In the genomic region with DNA sequence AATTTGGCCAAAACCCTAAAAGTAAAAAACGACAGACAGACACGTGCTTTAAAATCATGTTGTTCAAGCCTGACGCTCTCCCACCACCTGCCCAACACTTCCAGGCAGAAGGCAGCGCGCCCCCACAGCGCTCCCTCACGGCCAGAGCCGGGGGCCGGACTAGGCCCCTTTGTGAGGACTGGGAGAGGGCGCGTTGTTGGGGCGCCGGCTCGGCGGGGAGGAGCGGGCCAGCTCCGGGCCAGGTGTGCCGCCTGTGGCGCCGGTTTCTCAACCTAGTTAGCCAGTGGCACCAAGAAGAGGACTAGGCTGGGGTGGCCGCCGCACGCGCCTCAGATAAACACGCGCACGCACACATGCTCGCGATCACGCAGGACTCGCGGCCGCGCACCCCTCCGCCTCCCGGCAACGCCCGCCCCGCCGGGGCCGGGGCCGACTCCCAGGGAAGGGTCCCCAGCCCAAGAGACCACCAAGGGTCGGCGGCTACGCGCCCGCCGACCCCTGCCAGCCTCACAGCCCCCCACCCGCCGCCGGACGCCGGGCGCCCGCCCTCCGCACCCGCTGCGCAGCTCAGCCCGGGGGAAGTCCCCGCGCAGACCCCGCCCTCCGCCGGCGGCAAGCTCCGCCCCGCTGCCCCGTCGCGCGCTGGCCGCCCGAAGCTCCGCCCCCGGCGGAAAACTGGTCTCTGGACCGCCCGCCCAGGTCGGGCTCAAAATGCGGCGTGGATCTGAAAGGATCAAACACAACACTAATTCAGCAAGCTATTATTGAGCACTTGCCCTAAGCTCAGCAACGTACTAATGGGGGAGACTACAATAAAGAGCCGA, we compare ENCODE assay signal across 1 cellular context.
A peak's percentile ranks its signal among the peaks of the same experiment; 100 is the strongest.
TF ChIP-seq lines count a peak whose summit lies in the region.

A gene (minus strand): TSS at position 584 of the 824 bp plus-strand sequence.

TF ChIP-seq in HepG2, 621 proteins besides CTCF, POLR2A, EP300 and RAD21 (continued from another document and continues in another):
- TF ChIP-seq, protein P1, sequence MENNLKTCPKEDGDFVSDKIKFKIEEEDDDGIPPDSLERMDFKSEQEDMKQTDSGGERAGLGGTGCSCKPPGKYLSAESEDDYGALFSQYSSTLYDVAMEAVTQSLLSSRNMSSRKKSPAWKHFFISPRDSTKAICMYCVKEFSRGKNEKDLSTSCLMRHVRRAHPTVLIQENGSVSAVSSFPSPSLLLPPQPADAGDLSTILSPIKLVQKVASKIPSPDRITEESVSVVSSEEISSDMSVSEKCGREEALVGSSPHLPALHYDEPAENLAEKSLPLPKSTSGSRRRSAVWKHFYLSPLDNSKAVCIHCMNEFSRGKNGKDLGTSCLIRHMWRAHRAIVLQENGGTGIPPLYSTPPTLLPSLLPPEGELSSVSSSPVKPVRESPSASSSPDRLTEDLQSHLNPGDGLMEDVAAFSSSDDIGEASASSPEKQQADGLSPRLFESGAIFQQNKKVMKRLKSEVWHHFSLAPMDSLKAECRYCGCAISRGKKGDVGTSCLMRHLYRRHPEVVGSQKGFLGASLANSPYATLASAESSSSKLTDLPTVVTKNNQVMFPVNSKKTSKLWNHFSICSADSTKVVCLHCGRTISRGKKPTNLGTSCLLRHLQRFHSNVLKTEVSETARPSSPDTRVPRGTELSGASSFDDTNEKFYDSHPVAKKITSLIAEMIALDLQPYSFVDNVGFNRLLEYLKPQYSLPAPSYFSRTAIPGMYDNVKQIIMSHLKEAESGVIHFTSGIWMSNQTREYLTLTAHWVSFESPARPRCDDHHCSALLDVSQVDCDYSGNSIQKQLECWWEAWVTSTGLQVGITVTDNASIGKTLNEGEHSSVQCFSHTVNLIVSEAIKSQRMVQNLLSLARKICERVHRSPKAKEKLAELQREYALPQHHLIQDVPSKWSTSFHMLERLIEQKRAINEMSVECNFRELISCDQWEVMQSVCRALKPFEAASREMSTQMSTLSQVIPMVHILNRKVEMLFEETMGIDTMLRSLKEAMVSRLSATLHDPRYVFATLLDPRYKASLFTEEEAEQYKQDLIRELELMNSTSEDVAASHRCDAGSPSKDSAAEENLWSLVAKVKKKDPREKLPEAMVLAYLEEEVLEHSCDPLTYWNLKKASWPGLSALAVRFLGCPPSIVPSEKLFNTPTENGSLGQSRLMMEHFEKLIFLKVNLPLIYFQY (CRISPR knock-in tag; IDR thresholded peaks at IDR 0.05; ENCODE audit: borderline replicate concordance) = 0 out of 2 replicates have a peak, but pooled peaks have one; percentile 29
- TF ChIP-seq PCBP1 (IDR thresholded peaks at IDR 0.05; ENCODE audit: borderline replicate concordance, low read depth, low read length) (no peak), SP5 (CRISPR knock-in tag; IDR thresholded peaks at IDR 0.05; ENCODE audit: borderline replicate concordance, low read depth) (peak; percentile 23; the same call in 1 of the 2 replicates), EHMT2 (IDR thresholded peaks at IDR 0.05; ENCODE audit: borderline replicate concordance, low read depth, low read length) (no peak), ZNF577 (CRISPR knock-in tag; IDR thresholded peaks at IDR 0.05; ENCODE audit: borderline replicate concordance, low read depth) (no peak), IRF2 (CRISPR knock-in tag; IDR thresholded peaks at IDR 0.05) (peak; percentile 57; the same call in 1 of the 2 replicates), CBX5 (CRISPR knock-in tag; IDR thresholded peaks at IDR 0.05; ENCODE audit: borderline replicate concordance) (0 out of 2 replicates have a peak, but pooled peaks have one; percentile 42), MYC (CRISPR knock-in tag; IDR thresholded peaks at IDR 0.05; ENCODE audit: borderline replicate concordance) (peak; percentile 86; the same call in 1 of the 2 replicates), FOSL2 (CRISPR knock-in tag; IDR thresholded peaks at IDR 0.05) (peak; percentile 44), HOXA3 (CRISPR knock-in tag; IDR thresholded peaks at IDR 0.05) (peak; percentile 71; the same call in 1 of the 2 replicates), RARG (CRISPR knock-in tag; IDR thresholded peaks at IDR 0.05; ENCODE audit: low read depth) (no peak), ZNF552 (CRISPR knock-in tag; IDR thresholded peaks at IDR 0.05; ENCODE audit: borderline replicate concordance) (no peak), NPAS2 (CRISPR knock-in tag; IDR thresholded peaks at IDR 0.05; ENCODE audit: borderline replicate concordance) (no peak), CC2D1A (CRISPR knock-in tag; IDR thresholded peaks at IDR 0.05) (no peak), ZNF383 (CRISPR knock-in tag; IDR thresholded peaks at IDR 0.05; ENCODE audit: borderline replicate concordance) (0 out of 2 replicates have a peak, but pooled peaks have one; percentile 53), SNAPC2 (CRISPR knock-in tag; IDR thresholded peaks at IDR 0.05) (no peak), MBNL3 (CRISPR knock-in tag; conservative IDR thresholded peaks at IDR 0.05) (no peak), ZNF776 (CRISPR knock-in tag; IDR thresholded peaks at IDR 0.05) (0 out of 2 replicates have a peak, but pooled peaks have one; percentile 39), EEA1 (CRISPR knock-in tag; IDR thresholded peaks at IDR 0.05; ENCODE audit: borderline replicate concordance) (no peak), EZH2 (conservative IDR thresholded peaks at IDR 0.05; ENCODE audit: low read depth, low read length) (no peak), NR2C2 (CRISPR knock-in tag; IDR thresholded peaks at IDR 0.05; ENCODE audit: borderline replicate concordance) (no peak), STAT5B (CRISPR knock-in tag; IDR thresholded peaks at IDR 0.05) (0 out of 2 replicates have a peak, but pooled peaks have one; percentile 2), ZNF124 (CRISPR knock-in tag; IDR thresholded peaks at IDR 0.05) (no peak), KLF6 (CRISPR knock-in tag; IDR thresholded peaks at IDR 0.05) (peak; percentile 63; the same call in 1 of the 2 replicates), ZNF546 (CRISPR knock-in tag; conservative IDR thresholded peaks at IDR 0.05) (no peak), ZNF17 (CRISPR knock-in tag; IDR thresholded peaks at IDR 0.05) (no peak), ZNF816 (CRISPR knock-in tag; IDR thresholded peaks at IDR 0.05; ENCODE audit: borderline replicate concordance) (no peak), CENPX (CRISPR knock-in tag; IDR thresholded peaks at IDR 0.05) (no peak), IRX3 (CRISPR knock-in tag; IDR thresholded peaks at IDR 0.05; ENCODE audit: borderline replicate concordance, low read depth) (no peak; the same call in 1 of the 2 replicates), ZNF337 (CRISPR knock-in tag; IDR thresholded peaks at IDR 0.05; ENCODE audit: borderline replicate concordance, low read depth) (no peak), SRF (IDR thresholded peaks at IDR 0.05; ENCODE audit: low read depth, low read length) (no peak), HMG20B (CRISPR knock-in tag; conservative IDR thresholded peaks at IDR 0.05) (no peak), ZNF737 (CRISPR knock-in tag; IDR thresholded peaks at IDR 0.05; ENCODE audit: borderline replicate concordance) (no peak), MATR3 (CRISPR knock-in tag; IDR thresholded peaks at IDR 0.05) (no peak), ZNF101 (CRISPR knock-in tag; IDR thresholded peaks at IDR 0.05; ENCODE audit: borderline replicate concordance, low read depth) (no peak)
- TF ChIP-seq, protein P2, sequence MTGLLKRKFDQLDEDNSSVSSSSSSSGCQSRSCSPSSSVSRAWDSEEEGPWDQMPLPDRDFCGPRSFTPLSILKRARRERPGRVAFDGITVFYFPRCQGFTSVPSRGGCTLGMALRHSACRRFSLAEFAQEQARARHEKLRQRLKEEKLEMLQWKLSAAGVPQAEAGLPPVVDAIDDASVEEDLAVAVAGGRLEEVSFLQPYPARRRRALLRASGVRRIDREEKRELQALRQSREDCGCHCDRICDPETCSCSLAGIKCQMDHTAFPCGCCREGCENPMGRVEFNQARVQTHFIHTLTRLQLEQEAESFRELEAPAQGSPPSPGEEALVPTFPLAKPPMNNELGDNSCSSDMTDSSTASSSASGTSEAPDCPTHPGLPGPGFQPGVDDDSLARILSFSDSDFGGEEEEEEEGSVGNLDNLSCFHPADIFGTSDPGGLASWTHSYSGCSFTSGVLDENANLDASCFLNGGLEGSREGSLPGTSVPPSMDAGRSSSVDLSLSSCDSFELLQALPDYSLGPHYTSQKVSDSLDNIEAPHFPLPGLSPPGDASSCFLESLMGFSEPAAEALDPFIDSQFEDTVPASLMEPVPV (CRISPR knock-in tag; IDR thresholded peaks at IDR 0.05) = no peak
- TF ChIP-seq, protein P3, sequence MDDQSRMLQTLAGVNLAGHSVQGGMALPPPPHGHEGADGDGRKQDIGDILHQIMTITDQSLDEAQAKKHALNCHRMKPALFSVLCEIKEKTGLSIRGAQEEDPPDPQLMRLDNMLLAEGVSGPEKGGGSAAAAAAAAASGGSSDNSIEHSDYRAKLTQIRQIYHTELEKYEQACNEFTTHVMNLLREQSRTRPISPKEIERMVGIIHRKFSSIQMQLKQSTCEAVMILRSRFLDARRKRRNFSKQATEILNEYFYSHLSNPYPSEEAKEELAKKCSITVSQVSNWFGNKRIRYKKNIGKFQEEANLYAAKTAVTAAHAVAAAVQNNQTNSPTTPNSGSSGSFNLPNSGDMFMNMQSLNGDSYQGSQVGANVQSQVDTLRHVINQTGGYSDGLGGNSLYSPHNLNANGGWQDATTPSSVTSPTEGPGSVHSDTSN (CRISPR knock-in tag; IDR thresholded peaks at IDR 0.05; ENCODE audit: borderline replicate concordance) = no peak
- TF ChIP-seq, protein P4, sequence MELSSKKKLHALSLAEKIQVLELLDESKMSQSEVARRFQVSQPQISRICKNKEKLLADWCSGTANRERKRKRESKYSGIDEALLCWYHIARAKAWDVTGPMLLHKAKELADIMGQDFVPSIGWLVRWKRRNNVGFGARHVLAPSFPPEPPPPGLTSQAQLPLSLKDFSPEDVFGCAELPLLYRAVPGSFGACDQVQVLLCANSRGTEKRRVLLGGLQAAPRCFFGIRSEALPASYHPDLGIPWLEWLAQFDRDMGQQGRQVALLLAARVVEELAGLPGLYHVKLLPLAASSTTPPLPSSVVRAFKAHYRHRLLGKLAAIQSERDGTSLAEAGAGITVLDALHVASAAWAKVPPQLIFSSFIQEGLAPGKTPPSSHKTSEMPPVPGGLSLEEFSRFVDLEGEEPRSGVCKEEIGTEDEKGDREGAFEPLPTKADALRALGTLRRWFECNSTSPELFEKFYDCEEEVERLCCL (CRISPR knock-in tag; IDR thresholded peaks at IDR 0.05; ENCODE audit: borderline replicate concordance) = no peak
- TF ChIP-seq, protein P5, sequence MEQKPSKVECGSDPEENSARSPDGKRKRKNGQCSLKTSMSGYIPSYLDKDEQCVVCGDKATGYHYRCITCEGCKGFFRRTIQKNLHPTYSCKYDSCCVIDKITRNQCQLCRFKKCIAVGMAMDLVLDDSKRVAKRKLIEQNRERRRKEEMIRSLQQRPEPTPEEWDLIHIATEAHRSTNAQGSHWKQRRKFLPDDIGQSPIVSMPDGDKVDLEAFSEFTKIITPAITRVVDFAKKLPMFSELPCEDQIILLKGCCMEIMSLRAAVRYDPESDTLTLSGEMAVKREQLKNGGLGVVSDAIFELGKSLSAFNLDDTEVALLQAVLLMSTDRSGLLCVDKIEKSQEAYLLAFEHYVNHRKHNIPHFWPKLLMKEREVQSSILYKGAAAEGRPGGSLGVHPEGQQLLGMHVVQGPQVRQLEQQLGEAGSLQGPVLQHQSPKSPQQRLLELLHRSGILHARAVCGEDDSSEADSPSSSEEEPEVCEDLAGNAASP (CRISPR knock-in tag; IDR thresholded peaks at IDR 0.05; ENCODE audit: borderline replicate concordance) = no peak; the same call in 1 of the 2 replicates
- TF ChIP-seq, protein P6, sequence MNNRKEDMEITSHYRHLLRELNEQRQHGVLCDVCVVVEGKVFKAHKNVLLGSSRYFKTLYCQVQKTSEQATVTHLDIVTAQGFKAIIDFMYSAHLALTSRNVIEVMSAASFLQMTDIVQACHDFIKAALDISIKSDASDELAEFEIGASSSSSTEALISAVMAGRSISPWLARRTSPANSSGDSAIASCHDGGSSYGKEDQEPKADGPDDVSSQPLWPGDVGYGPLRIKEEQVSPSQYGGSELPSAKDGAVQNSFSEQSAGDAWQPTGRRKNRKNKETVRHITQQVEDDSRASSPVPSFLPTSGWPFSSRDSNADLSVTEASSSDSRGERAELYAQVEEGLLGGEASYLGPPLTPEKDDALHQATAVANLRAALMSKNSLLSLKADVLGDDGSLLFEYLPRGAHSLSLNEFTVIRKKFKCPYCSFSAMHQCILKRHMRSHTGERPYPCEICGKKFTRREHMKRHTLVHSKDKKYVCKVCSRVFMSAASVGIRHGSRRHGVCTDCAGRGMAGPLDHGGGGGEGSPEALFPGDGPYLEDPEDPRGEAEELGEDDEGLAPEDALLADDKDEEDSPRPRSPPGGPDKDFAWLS (CRISPR knock-in tag; IDR thresholded peaks at IDR 0.05; ENCODE audit: borderline replicate concordance) = no peak
- TF ChIP-seq, protein P7, sequence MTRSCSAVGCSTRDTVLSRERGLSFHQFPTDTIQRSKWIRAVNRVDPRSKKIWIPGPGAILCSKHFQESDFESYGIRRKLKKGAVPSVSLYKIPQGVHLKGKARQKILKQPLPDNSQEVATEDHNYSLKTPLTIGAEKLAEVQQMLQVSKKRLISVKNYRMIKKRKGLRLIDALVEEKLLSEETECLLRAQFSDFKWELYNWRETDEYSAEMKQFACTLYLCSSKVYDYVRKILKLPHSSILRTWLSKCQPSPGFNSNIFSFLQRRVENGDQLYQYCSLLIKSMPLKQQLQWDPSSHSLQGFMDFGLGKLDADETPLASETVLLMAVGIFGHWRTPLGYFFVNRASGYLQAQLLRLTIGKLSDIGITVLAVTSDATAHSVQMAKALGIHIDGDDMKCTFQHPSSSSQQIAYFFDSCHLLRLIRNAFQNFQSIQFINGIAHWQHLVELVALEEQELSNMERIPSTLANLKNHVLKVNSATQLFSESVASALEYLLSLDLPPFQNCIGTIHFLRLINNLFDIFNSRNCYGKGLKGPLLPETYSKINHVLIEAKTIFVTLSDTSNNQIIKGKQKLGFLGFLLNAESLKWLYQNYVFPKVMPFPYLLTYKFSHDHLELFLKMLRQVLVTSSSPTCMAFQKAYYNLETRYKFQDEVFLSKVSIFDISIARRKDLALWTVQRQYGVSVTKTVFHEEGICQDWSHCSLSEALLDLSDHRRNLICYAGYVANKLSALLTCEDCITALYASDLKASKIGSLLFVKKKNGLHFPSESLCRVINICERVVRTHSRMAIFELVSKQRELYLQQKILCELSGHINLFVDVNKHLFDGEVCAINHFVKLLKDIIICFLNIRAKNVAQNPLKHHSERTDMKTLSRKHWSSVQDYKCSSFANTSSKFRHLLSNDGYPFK (CRISPR knock-in tag; IDR thresholded peaks at IDR 0.05; ENCODE audit: borderline replicate concordance) = peak; percentile 71
- TF ChIP-seq, protein P8, sequence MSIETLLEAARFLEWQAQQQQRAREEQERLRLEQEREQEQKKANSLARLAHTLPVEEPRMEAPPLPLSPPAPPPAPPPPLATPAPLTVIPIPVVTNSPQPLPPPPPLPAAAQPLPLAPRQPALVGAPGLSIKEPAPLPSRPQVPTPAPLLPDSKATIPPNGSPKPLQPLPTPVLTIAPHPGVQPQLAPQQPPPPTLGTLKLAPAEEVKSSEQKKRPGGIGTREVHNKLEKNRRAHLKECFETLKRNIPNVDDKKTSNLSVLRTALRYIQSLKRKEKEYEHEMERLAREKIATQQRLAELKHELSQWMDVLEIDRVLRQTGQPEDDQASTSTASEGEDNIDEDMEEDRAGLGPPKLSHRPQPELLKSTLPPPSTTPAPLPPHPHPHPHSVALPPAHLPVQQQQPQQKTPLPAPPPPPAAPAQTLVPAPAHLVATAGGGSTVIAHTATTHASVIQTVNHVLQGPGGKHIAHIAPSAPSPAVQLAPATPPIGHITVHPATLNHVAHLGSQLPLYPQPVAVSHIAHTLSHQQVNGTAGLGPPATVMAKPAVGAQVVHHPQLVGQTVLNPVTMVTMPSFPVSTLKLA (IDR thresholded peaks at IDR 0.05) = no peak; the same call in 1 of the 2 replicates
- TF ChIP-seq, protein P9, sequence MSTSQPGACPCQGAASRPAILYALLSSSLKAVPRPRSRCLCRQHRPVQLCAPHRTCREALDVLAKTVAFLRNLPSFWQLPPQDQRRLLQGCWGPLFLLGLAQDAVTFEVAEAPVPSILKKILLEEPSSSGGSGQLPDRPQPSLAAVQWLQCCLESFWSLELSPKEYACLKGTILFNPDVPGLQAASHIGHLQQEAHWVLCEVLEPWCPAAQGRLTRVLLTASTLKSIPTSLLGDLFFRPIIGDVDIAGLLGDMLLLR (CRISPR knock-in tag; IDR thresholded peaks at IDR 0.05) = no peak
